In the genomic region with DNA sequence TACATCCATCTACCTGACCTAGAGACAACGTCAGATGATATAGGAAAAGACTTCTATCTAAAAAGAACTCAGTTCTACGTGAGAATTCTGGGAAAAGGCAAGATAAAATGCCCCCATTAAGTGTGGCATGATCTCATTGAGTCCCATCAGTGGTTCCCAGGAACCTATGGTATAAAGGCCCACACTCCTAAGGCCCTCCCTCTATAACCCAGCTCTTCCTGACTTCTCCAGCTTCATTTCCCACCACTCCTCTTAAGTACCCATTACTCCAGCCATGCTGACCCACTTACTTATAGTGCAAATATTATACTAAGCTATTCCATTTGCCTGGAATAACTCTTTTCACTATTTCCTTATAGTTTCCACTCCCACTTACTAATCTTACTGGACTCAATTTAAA, we compare ENCODE assay signal across 18 cellular contexts.
"Had no signal": no experiment of that assay in that cellular context is flagged by ENCODE, and none has a peak within 500 bp of the region (broad histone marks: within the 10 kb centered on the region; RNA-seq: fewer than 3 reads in every experiment).

No MANE protein-coding gene starts in this region.

- H3K4me1 ChIP-seq: esophagus muscularis mucosa, right atrium auricular region, tibial nerve had no signal

- H3K4me3 ChIP-seq: esophagus muscularis mucosa, right atrium auricular region, tibial nerve had no signal

- DNase-seq: activated CD4-positive, alpha-beta memory T cell treated with anti-CD3 and anti-CD28 coated beads for 36 hours; activated CD4-positive, alpha-beta T cell treated with anti-CD3 and anti-CD28 coated beads for 36 hours; activated naive CD4-positive, alpha-beta T cell treated with Interleukin-2 at 50 U/mL for 16 hours; activated naive CD8-positive, alpha-beta T cell treated with anti-CD3 and anti-CD28 coated beads, Interleukin-2, amount 10 ng/mL, durations not matched to agents 7 days and 5 days; activated T-cell treated with anti-CD3 and anti-CD28 coated beads, Interleukin-2, amount 50 U/mL, for 24 hours; amygdala; dermis blood vessel endothelial cell; effector memory CD4-positive, alpha-beta T cell; occipital lobe; posterior cingulate gyrus; stimulated activated CD4-positive, alpha-beta T cell treated with anti-CD3 and anti-CD28 coated beads, Interleukin-2, amount 100 ng/mL, for 24 hours; stimulated activated naive CD8-positive, alpha-beta T cell treated with anti-CD3 and anti-CD28 coated beads, Interleukin-15, Interleukin-2, amounts not matched to agents 100 U/mL and 50 U/mL, for 24 hours; substantia nigra had no signal

- H3K36me3 Mint-ChIP-seq: activated CD4-positive, alpha-beta memory T cell treated with anti-CD3 and anti-CD28 coated beads for 36 hours; activated naive CD8-positive, alpha-beta T cell treated with anti-CD3 and anti-CD28 coated beads, Interleukin-2, amount 10 ng/mL, durations not matched to agents 7 days and 5 days had no signal

- H3K27ac Mint-ChIP-seq: activated CD4-positive, alpha-beta memory T cell treated with anti-CD3 and anti-CD28 coated beads for 36 hours; activated CD4-positive, alpha-beta T cell treated with anti-CD3 and anti-CD28 coated beads for 36 hours; activated naive CD8-positive, alpha-beta T cell treated with anti-CD3 and anti-CD28 coated beads, Interleukin-2, amount 10 ng/mL, durations not matched to agents 7 days and 5 days; activated T-cell treated with anti-CD3 and anti-CD28 coated beads, Interleukin-2, amount 50 U/mL, for 24 hours; activated T-helper 2 cell treated with anti-CD3 and anti-CD28 coated beads, Interferon-gamma antibody, Interleukin-2, Interleukin-4, amounts not matched to agents 10 μg/mL and 5 μg/mL and 100 μg/mL, durations not matched to agents 14 hours and 24 hours and 36 hours had no signal

- H3K27ac ChIP-seq: esophagus muscularis mucosa, right atrium auricular region, tibial nerve had no signal

- H3K36me3 ChIP-seq: esophagus muscularis mucosa, right atrium auricular region, tibial nerve had no signal

- ATAC-seq: activated CD4-positive, alpha-beta T cell treated with anti-CD3 and anti-CD28 coated beads for 36 hours; stimulated activated naive CD8-positive, alpha-beta T cell treated with anti-CD3 and anti-CD28 coated beads, Interleukin-15, Interleukin-2, amounts not matched to agents 100 U/mL and 50 U/mL, for 24 hours; WTC11 had no signal

- H3K27me3 ChIP-seq: esophagus muscularis mucosa, right atrium auricular region, tibial nerve had no signal

- H3K9me3 Mint-ChIP-seq: activated CD4-positive, alpha-beta memory T cell treated with anti-CD3 and anti-CD28 coated beads for 36 hours; activated naive CD8-positive, alpha-beta T cell treated with anti-CD3 and anti-CD28 coated beads, Interleukin-2, amount 10 ng/mL, durations not matched to agents 7 days and 5 days; activated T-cell treated with anti-CD3 and anti-CD28 coated beads, Interleukin-2, amount 50 U/mL, for 24 hours; activated T-helper 2 cell treated with anti-CD3 and anti-CD28 coated beads, Interferon-gamma antibody, Interleukin-2, Interleukin-4, amounts not matched to agents 10 μg/mL and 5 μg/mL and 100 μg/mL, durations not matched to agents 14 hours and 24 hours and 36 hours had no signal

- H3K4me1 Mint-ChIP-seq: activated CD4-positive, alpha-beta T cell treated with anti-CD3 and anti-CD28 coated beads for 36 hours; activated naive CD8-positive, alpha-beta T cell treated with anti-CD3 and anti-CD28 coated beads, Interleukin-2, amount 10 ng/mL, durations not matched to agents 7 days and 5 days had no signal

- H3K4me3 Mint-ChIP-seq: activated CD4-positive, alpha-beta memory T cell treated with anti-CD3 and anti-CD28 coated beads for 36 hours; activated CD4-positive, alpha-beta T cell treated with anti-CD3 and anti-CD28 coated beads for 36 hours; activated naive CD8-positive, alpha-beta T cell treated with anti-CD3 and anti-CD28 coated beads, Interleukin-2, amount 10 ng/mL, durations not matched to agents 7 days and 5 days; activated T-cell treated with anti-CD3 and anti-CD28 coated beads, Interleukin-2, amount 50 U/mL, for 24 hours; WTC11 had no signal
